Comparison of ENCODE assay signal across 17 cellular contexts in the genomic region with DNA sequence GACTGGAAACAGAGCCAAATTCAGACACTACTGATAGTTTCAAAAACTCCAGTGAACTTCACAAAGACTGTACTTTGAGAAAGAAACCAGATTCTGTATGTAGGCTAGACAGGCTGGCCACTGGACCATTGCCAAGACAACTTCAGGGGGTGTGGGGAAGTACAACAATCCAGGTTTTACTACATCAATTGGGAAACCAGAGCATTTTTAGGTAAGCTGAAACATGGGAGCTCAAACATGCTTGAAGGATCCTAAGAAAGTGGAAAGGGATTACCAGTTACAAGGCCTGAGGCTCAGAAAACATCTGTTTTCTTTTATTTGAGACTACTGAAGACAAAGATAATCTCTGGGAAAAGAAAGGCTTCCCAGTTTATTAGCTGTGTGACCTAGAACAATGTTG. TPM values are rescaled to one million over a fixed set of nuclear protein-coding genes. Genes with fewer than 3 reads are reported as not detected.
DNase-seq lines count a peak whose midpoint lies in the region; ATAC-seq, FAIRE-seq and TF ChIP-seq lines count a peak whose summit lies in the region.
"Had no signal": no experiment of that assay in that cellular context is flagged by ENCODE, and none has a peak within 500 bp of the region (broad histone marks: within the 10 kb centered on the region; RNA-seq: fewer than 3 reads in every experiment).

No MANE protein-coding gene starts in this region.

- peak overlapping the region; percentile 48 for H3K27ac Mint-ChIP-seq in astrocyte (ENCODE audit: unreplicated experiment)
- no peak overlapping the region for H3K27ac Mint-ChIP-seq in CD4-positive, alpha-beta T cell
- H3K27ac Mint-ChIP-seq: activated naive CD4-positive, alpha-beta T cell treated with anti-CD3 and anti-CD28 coated beads, Interleukin-2, amount 50 U/mL, for 72 hours; immature natural killer cell had no signal

- TF ChIP-seq CTCF in astrocyte (IDR thresholded peaks at IDR 0.05; ENCODE audit: insufficient read depth, low read depth, low read length) (no peak), fibroblast of pulmonary artery (IDR thresholded peaks at IDR 0.05; ENCODE audit: low read length, missing control alignments) (no peak), GM10266 (IDR thresholded peaks at IDR 0.05; ENCODE audit: control insufficient read depth, insufficient read depth, low read depth, missing control alignments) (no peak)
- no peak for TF ChIP-seq CTCF in CD4-positive, alpha-beta T cell (IDR thresholded peaks at IDR 0.05)

- no peak overlapping the region for H3K4me3 Mint-ChIP-seq in astrocyte (ENCODE audit: unreplicated experiment)
- no peak overlapping the region for H3K4me3 Mint-ChIP-seq in CD4-positive, alpha-beta T cell
- H3K4me3 Mint-ChIP-seq: immature natural killer cell had no signal

- H2AFZ ChIP-seq in ACC112 (ENCODE audit: low read length, unreplicated experiment) (peak overlapping the region; percentile 47), astrocyte (ENCODE audit: low read depth, low read length) (no peak overlapping the region)

- POLR2A ChIA-PET in CD4-positive, alpha-beta T cell (lab: Charles Lee): no interaction called here

- no peaks in the 10 kb centered on the region for H3K9me3 Mint-ChIP-seq in astrocyte (ENCODE audit: unreplicated experiment)
- no peaks in the 10 kb centered on the region for H3K9me3 Mint-ChIP-seq in CD4-positive, alpha-beta T cell
- H3K9me3 Mint-ChIP-seq: activated naive CD4-positive, alpha-beta T cell treated with anti-CD3 and anti-CD28 coated beads, Interleukin-2, amount 50 U/mL, for 72 hours had no signal

- ATAC-seq in GM21390 (IDR thresholded peaks at IDR 0.05; ENCODE audit: unreplicated experiment) (no peak), HG02884 (IDR thresholded peaks at IDR 0.05; ENCODE audit: unreplicated experiment) (no peak)
- no peak for ATAC-seq in CD4-positive, alpha-beta T cell (ENCODE audit: poor library complexity)
- ATAC-seq: activated naive CD4-positive, alpha-beta T cell treated with anti-CD3 and anti-CD28 coated beads, Interleukin-2, amount 50 U/mL, for 72 hours had no signal

- H4K20me1 ChIP-seq in astrocyte (ENCODE audit: insufficient read depth, low read length): no peaks in the 10 kb centered on the region

- H3K27ac ChIP-seq in ACC112 (ENCODE audit: low read depth, low read length) (peak overlapping the region; percentile 57), astrocyte (ENCODE audit: low read depth, low read length) (peak overlapping the region; percentile 59)
- no peak overlapping the region for H3K27ac ChIP-seq in CD4-positive, alpha-beta T cell (ENCODE audit: low read depth, low read length)

- H3K4me3 ChIP-seq in ACC112 (ENCODE audit: low read depth, low read length) (peak overlapping the region; percentile 35; the same call in 1 of the 2 replicates), astrocyte (ENCODE audit: insufficient read depth, low read depth, low read length) (peak overlapping the region; percentile 4), fibroblast of pulmonary artery (replicated peaks; ENCODE audit: low read depth, low read length) (no peak overlapping the region)

- no peaks in the 10 kb centered on the region for H3K79me2 ChIP-seq in ACC112 (ENCODE audit: control insufficient read depth, insufficient read depth, low read length, unreplicated experiment)
- no peaks in the 10 kb centered on the region for H3K79me2 ChIP-seq in astrocyte (ENCODE audit: insufficient read depth, low read length)

- peak overlapping the region; percentile 76 for H3K4me2 ChIP-seq in astrocyte (ENCODE audit: low read length)

- peak; percentile 73 for FAIRE-seq in astrocyte (lab: Jason Lieb, UNC)
- FAIRE-seq: colon, frontal cortex had no signal

- H3K9ac ChIP-seq in astrocyte (ENCODE audit: low read length): peak overlapping the region; percentile 36

- H3K4me1 ChIP-seq in ACC112 (ENCODE audit: control insufficient read depth, insufficient read depth, low read length, unreplicated experiment): peaks cover 50% of the 10 kb centered on the region
- H3K4me1 ChIP-seq in astrocyte (ENCODE audit: insufficient read depth, low read length): peaks cover 31% of the 10 kb centered on the region

- no peaks in the 10 kb centered on the region for H3K9me3 ChIP-seq in astrocyte (ENCODE audit: insufficient read depth, low read depth, low read length)
- no peaks in the 10 kb centered on the region for H3K9me3 ChIP-seq in CD4-positive, alpha-beta T cell (ENCODE audit: control insufficient read depth, low read length)

- no peaks in the 10 kb centered on the region for H3K27me3 Mint-ChIP-seq in astrocyte (ENCODE audit: low read depth, unreplicated experiment)
- H3K27me3 Mint-ChIP-seq in CD4-positive, alpha-beta T cell: no peaks in the 10 kb centered on the region

- H3K36me3 Mint-ChIP-seq in astrocyte (ENCODE audit: low read depth, unreplicated experiment): no peaks in the 10 kb centered on the region
- no peaks in the 10 kb centered on the region for H3K36me3 Mint-ChIP-seq in CD4-positive, alpha-beta T cell (ENCODE audit: low read depth)
- H3K36me3 Mint-ChIP-seq: activated naive CD4-positive, alpha-beta T cell treated with anti-CD3 and anti-CD28 coated beads, Interleukin-2, amount 50 U/mL, for 72 hours; immature natural killer cell had no signal

- no peaks in the 10 kb centered on the region for H3K36me3 ChIP-seq in ACC112 (ENCODE audit: insufficient read depth, low read length)
- no peaks in the 10 kb centered on the region for H3K36me3 ChIP-seq in astrocyte (ENCODE audit: insufficient read depth, low read length)

- CTCF ChIA-PET in CD4-positive, alpha-beta T cell (lab: Charles Lee): no interaction called here

- intact Hi-C loops in CD4-positive, alpha-beta T cell (cut with DNase I, micrococcal nuclease): loop anchor here in 1 of 2 experiments (10.0 kb wide), 1 partner anchor 45 kb away; no protein-coding TSS in a partner anchor

- H3K27me3 ChIP-seq in ACC112 (ENCODE audit: insufficient read depth, low read length): no peaks in the 10 kb centered on the region
- H3K27me3 ChIP-seq in astrocyte (ENCODE audit: insufficient read depth, low read length): no peaks in the 10 kb centered on the region
- H3K27me3 ChIP-seq in CD4-positive, alpha-beta T cell (ENCODE audit: control insufficient read depth, insufficient read depth, low read length): peaks cover 6% of the 10 kb centered on the region

- peaks cover 27% of the 10 kb centered on the region for H3K4me1 Mint-ChIP-seq in astrocyte (ENCODE audit: low read depth, unreplicated experiment)
- peaks cover 3% of the 10 kb centered on the region for H3K4me1 Mint-ChIP-seq in CD4-positive, alpha-beta T cell (ENCODE audit: low read depth)
- H3K4me1 Mint-ChIP-seq: immature natural killer cell had no signal

- peak; percentile 22 for DNase-seq in HT1080 (ENCODE audit: low read depth)
- peak; percentile 48 for DNase-seq in astrocyte (ENCODE audit: low read depth)
- DNase-seq in fibroblast of pulmonary artery (ENCODE audit: low read depth): peak; percentile 62
- no peak for DNase-seq in CD4-positive, alpha-beta T cell
- no peak for DNase-seq in GM10266 (ENCODE audit: extremely low spot score)
- DNase-seq: activated CD4-positive, CD25-positive, alpha-beta regulatory T cell; H7; immature natural killer cell; posterior cingulate gyrus; stimulated activated CD4-positive, alpha-beta T cell treated with anti-CD3 and anti-CD28 coated beads, Interleukin-15, amount 100 ng/mL, for 24 hours; SW 1271 had no signal

RNA-seq across cellular contexts. Expression of gene ZNF280D, which starts 26.9 kb away (rescaled TPM):
- 2.3 TPM in 2 replicates for total RNA-seq in HT1080 (2014; rRNA removed; shearing (Covaris generic))
- 5.5 and 5.9 TPM in 2 replicates for polyA plus RNA-seq in HT1080 (2015; cell fraction: cytosol; rRNA removed)
- 14.8 and 16.0 TPM in 2 replicates for polyA plus RNA-seq in HT1080 (2015; cell fraction: nucleus; rRNA removed)
- 13.7 and 14.5 TPM in 2 replicates for total RNA-seq in astrocyte
- total RNA-seq in CD4-positive, alpha-beta T cell: 10 to 100 TPM; 27.2 to 30.3 TPM

Comparison
In these comparisons a context has a peak if more than half of its experiments do, and no peak if none do; other contexts are left out.
1. DNase-seq: peak in HT1080 (single experiment), astrocyte (single experiment) and fibroblast of pulmonary artery (single experiment); none in CD4-positive, alpha-beta T cell (0 of 10) and GM10266 (single experiment).